Comparison of ENCODE assay signal across 10 cellular contexts in genomic region chrX:54248309-54248708, GRCh38.
DNase-seq lines count a peak whose midpoint lies in the region; ATAC-seq, FAIRE-seq and TF ChIP-seq lines count a peak whose summit lies in the region.
"Had no signal": no experiment of that assay in that cellular context is flagged by ENCODE, and none has a peak within 500 bp of the region (broad histone marks: within the 10 kb centered on the region; RNA-seq: fewer than 3 reads in every experiment).

No MANE protein-coding gene starts in this region.

- no peak overlapping the region for H3K56ac ChIP-seq in IMR-90 (ENCODE audit: extremely low read depth, insufficient read depth, low read length)

- H2BK5ac ChIP-seq in IMR-90 (ENCODE audit: low read depth, low read length, poor library complexity, severe bottlenecking), result no peak overlapping the region

- no peaks in the 10 kb centered on the region for H3K9me3 ChIP-seq in IMR-90 (ENCODE audit: control insufficient read depth, insufficient read depth, low read length)
- H3K9me3 ChIP-seq in CD8-positive, alpha-beta memory T cell (ENCODE audit: low read length), result no peaks in the 10 kb centered on the region
- H3K9me3 ChIP-seq: thoracic aorta had no signal

- BruUV-seq in IMR-90 (replicated peaks; lab: Mats Ljungman, UMichigan), result no TSS peak

- H3K14ac ChIP-seq in IMR-90 (replicated peaks; ENCODE audit: low read depth, low read length), result no peak overlapping the region

- H3K79me1 ChIP-seq in IMR-90 (ENCODE audit: low read depth in 1 of 2, low read length in 2 of 2), result no peaks in the 10 kb centered on the region

- H2BK20ac ChIP-seq in IMR-90 (ENCODE audit: low read depth, low read length), result no peak overlapping the region

- H3K36me3 Mint-ChIP-seq in CD8-positive, alpha-beta memory T cell, result no peaks in the 10 kb centered on the region
- H3K36me3 Mint-ChIP-seq: memory B cell had no signal

- H3K4ac ChIP-seq in IMR-90 (ENCODE audit: low read depth, low read length), result no peak overlapping the region

- ATAC-seq in IMR-90 (ENCODE audit: low read depth), result no peak
- peak; percentile 36 for ATAC-seq in left colon
- ATAC-seq in GM19397 (IDR thresholded peaks at IDR 0.05; ENCODE audit: unreplicated experiment), result no peak

- H3K9me1 ChIP-seq in IMR-90 (ENCODE audit: insufficient read depth, low read length), result no peaks in the 10 kb centered on the region

- H2BK15ac ChIP-seq in IMR-90 (ENCODE audit: low read depth, low read length), result no peak overlapping the region

- no peaks in the 10 kb centered on the region for H3K4me1 ChIP-seq in IMR-90 (ENCODE audit: control insufficient read depth, insufficient read depth, low read length)
- H3K4me1 ChIP-seq in CD8-positive, alpha-beta memory T cell (ENCODE audit: insufficient read depth, low read length), result no peaks in the 10 kb centered on the region

- DNase-seq in D721Med (ENCODE audit: insufficient read length, low spot score) (no peak), IMR-90 (peak; percentile 44), left colon (no peak), MV-4-11 (lab: John Stamatoyannopoulos, UW) (no peak), GM12891 (ENCODE audit: insufficient read length, low spot score) (no peak)
- DNase-seq in CD8-positive, alpha-beta memory T cell, result no peak

- no peak overlapping the region for H2AK9ac ChIP-seq in IMR-90 (replicated peaks; ENCODE audit: low read depth, low read length, poor library complexity)

- H4K20me1 ChIP-seq in IMR-90 (ENCODE audit: insufficient read depth, low read length), result no peaks in the 10 kb centered on the region

- no peak overlapping the region for H2BK120ac ChIP-seq in IMR-90 (ENCODE audit: low read depth, low read length)

- CTCF ChIA-PET in IMR-90 (lab: Yijun Ruan, JAX), result no interaction called here
- CTCF ChIA-PET in CD8-positive, alpha-beta memory T cell (lab: Charles Lee), result no interaction called here

- H2AFZ ChIP-seq in IMR-90 (replicated peaks; ENCODE audit: low read length, poor library complexity), result no peak overlapping the region

- dilution Hi-C loops in IMR-90 (cut with HindIII; ENCODE audit: low sequenced_read_pairs, unreplicated experiment), result no loop called here

- TF ChIP-seq POLR2A in IMR-90 (IDR thresholded peaks at IDR 0.05; ENCODE audit: low read depth, low read length), result no peak
- TF ChIP-seq POLR2A in GM12891 (IDR thresholded peaks at IDR 0.05; ENCODE audit: low read depth, low read length), result no peak

- intact Hi-C loops in IMR-90 (cut with micrococcal nuclease), result loop anchor here (10.0 kb wide), 3 partner anchors 196 to 806 kb away; partner anchors contain the start of genes MAGED2 and TSR2
- intact Hi-C loops in left colon (cut with DNase I, micrococcal nuclease), result no loop called here

- peak; percentile 40 for TF ChIP-seq RAD21 in IMR-90 (IDR thresholded peaks at IDR 0.05; ENCODE audit: low read length)

- no peaks in the 10 kb centered on the region for H3K4me1 Mint-ChIP-seq in CD8-positive, alpha-beta memory T cell
- H3K4me1 Mint-ChIP-seq: memory B cell had no signal

- peaks cover 8 to 12% of the 10 kb centered on the region in 2 donors for H3K27me3 Mint-ChIP-seq in CD8-positive, alpha-beta memory T cell

- H3K23ac ChIP-seq in IMR-90 (ENCODE audit: low read depth, low read length), result no peak overlapping the region

- H3K4me2 ChIP-seq in IMR-90 (ENCODE audit: low read depth, low read length), result no peak overlapping the region

- no peak overlapping the region for H2AK5ac ChIP-seq in IMR-90 (ENCODE audit: low read depth, low read length)

- no peak overlapping the region for H4K91ac ChIP-seq in IMR-90 (ENCODE audit: insufficient read depth, low read depth, low read length)

- no peaks in the 10 kb centered on the region for H3K9me3 Mint-ChIP-seq in CD8-positive, alpha-beta memory T cell
- H3K9me3 Mint-ChIP-seq: memory B cell had no signal

- no CpG with 5 or more reads among the region's 1 CpG for WGBS in IMR-90 (ENCODE audit: extremely low coverage in 2 of 2, insufficient read length in 1 of 2), 2 experiments

- TF ChIP-seq CTCF in D721Med (IDR thresholded peaks at IDR 0.05; ENCODE audit: insufficient read depth, missing control alignments) (peak; percentile 29), IMR-90 (conservative IDR thresholded peaks at IDR 0.05; ENCODE audit: low read depth, low read length) (peak; percentile 36), VCaP (conservative IDR thresholded peaks at IDR 0.05) (peak; percentile 63)

- H3K9ac ChIP-seq in IMR-90 (ENCODE audit: low read depth, low read length), result no peak overlapping the region

- no peak overlapping the region for H3K27ac ChIP-seq in IMR-90 (ENCODE audit: insufficient read depth, low read length)
- H3K27ac ChIP-seq in VCaP, result no peak overlapping the region
- no peak overlapping the region for H3K27ac ChIP-seq in CD8-positive, alpha-beta memory T cell (ENCODE audit: low read depth, low read length)
- H3K27ac ChIP-seq: thoracic aorta had no signal

- FAIRE-seq in D721Med (lab: Jason Lieb, UNC), result no peak
- FAIRE-seq in GM12891 (lab: Jason Lieb, UNC), result no peak

- no peaks in the 10 kb centered on the region for H3K36me3 ChIP-seq in IMR-90 (ENCODE audit: control insufficient read depth, insufficient read depth, low read length)
- H3K36me3 ChIP-seq in CD8-positive, alpha-beta memory T cell (ENCODE audit: insufficient read depth, low read length), result no peaks in the 10 kb centered on the region
- H3K36me3 ChIP-seq: thoracic aorta had no signal

- H3K27ac Mint-ChIP-seq in CD8-positive, alpha-beta memory T cell, result no peak overlapping the region
- H3K27ac Mint-ChIP-seq: memory B cell had no signal

- peaks cover 2% of the 10 kb centered on the region; the same call in 1 of the 2 replicates for H3K27me3 ChIP-seq in IMR-90 (ENCODE audit: control insufficient read depth, insufficient read depth, low read length)
- no peaks in the 10 kb centered on the region for H3K27me3 ChIP-seq in CD8-positive, alpha-beta memory T cell (ENCODE audit: insufficient read depth, low read length, poor library complexity, severe bottlenecking)

- in situ Hi-C loops in IMR-90 (cut with MboI; ENCODE audit: low sequenced_read_pairs), result no loop called here

- no peak overlapping the region for H3K4me3 ChIP-seq in IMR-90 (ENCODE audit: insufficient read depth, low read depth, low read length)
- no peak overlapping the region for H3K4me3 ChIP-seq in CD8-positive, alpha-beta memory T cell (ENCODE audit: low read length)
- H3K4me3 ChIP-seq: thoracic aorta had no signal

- H3K4me3 Mint-ChIP-seq in CD8-positive, alpha-beta memory T cell, result no peak overlapping the region
- H3K4me3 Mint-ChIP-seq: memory B cell had no signal

- no peak overlapping the region for H3K18ac ChIP-seq in IMR-90 (ENCODE audit: low read depth, low read length)

- POLR2A ChIA-PET in IMR-90 (lab: Charles Lee; ENCODE audit: unreplicated experiment), result no interaction called here
- POLR2A ChIA-PET in CD8-positive, alpha-beta memory T cell (lab: Charles Lee), result no interaction called here

- H4K5ac ChIP-seq in IMR-90 (ENCODE audit: low read depth, low read length), result no peak overlapping the region

- no peak overlapping the region for H4K8ac ChIP-seq in IMR-90 (ENCODE audit: low read depth in 2 of 2, low read length in 2 of 2)

TF ChIP-seq in IMR-90, 13 proteins besides CTCF, POLR2A, EP300 and RAD21:
- no peak for TF ChIP-seq CEBPB (IDR thresholded peaks at IDR 0.05; ENCODE audit: low read depth, low read length)
- TF ChIP-seq SMC3 (IDR thresholded peaks at IDR 0.05; ENCODE audit: low read depth, low read length), result 0 out of 2 replicates have a peak, but pooled peaks have one; percentile 15

TF ChIP-seq in GM12891, 5 proteins besides CTCF, POLR2A, EP300 and RAD21:
- no peak for TF ChIP-seq TAF1 (IDR thresholded peaks at IDR 0.05; ENCODE audit: low read depth, low read length)
- no peak for TF ChIP-seq POLR2AphosphoS5 (IDR thresholded peaks at IDR 0.05; ENCODE audit: low read depth, low read length)
- TF ChIP-seq SPI1 (IDR thresholded peaks at IDR 0.05; ENCODE audit: low read depth, low read length), result no peak
- TF ChIP-seq PAX5 (IDR thresholded peaks at IDR 0.05; ENCODE audit: insufficient read depth, low read length, severe bottlenecking), result no peak
- no peak for TF ChIP-seq POU2F2 (IDR thresholded peaks at IDR 0.05; ENCODE audit: low read depth, low read length)
